ENCODE assay signal across 1 cellular context in the genomic region with DNA sequence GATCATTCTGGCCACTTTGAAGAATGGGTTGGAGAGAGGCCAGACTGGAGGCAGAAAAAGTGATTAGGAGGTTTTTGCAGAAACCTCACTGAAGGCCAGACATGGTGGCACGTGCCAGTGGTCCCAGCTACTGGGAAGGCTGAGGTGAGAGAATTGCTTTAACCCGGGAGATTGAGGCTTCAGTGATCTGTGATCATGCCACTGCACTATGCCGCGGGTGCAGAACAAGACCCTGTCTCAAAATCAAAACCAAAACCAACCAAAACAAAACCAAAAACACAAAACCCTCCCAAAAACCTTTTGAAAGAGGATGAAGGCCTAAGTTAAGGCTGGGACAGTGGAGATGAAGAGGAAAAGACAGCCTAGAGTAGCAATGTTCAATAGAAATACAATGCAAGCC.
TF ChIP-seq lines count a peak whose summit lies in the region.

No MANE protein-coding gene starts in this region.

TF ChIP-seq in endothelial cell of umbilical vein, 7 proteins besides CTCF, POLR2A, EP300 and RAD21 (continued from another document):
- no peak for TF ChIP-seq FOS (IDR thresholded peaks at IDR 0.05; ENCODE audit: borderline replicate concordance, insufficient read depth, low read length)
- TF ChIP-seq MAX (IDR thresholded peaks at IDR 0.05; ENCODE audit: insufficient read depth, insufficient read length): no peak
- no peak for TF ChIP-seq MYC (IDR thresholded peaks at IDR 0.05; ENCODE audit: low read depth, low read length)
- no peak for TF ChIP-seq GATA2 (IDR thresholded peaks at IDR 0.05; ENCODE audit: insufficient read depth, insufficient read length, low read depth, low read length)
- no peak for TF ChIP-seq POLR2AphosphoS5 (IDR thresholded peaks at IDR 0.05; ENCODE audit: insufficient read depth, low read depth, low read length)
TF ChIP-seq in endothelial cell of umbilical vein: peak in this region for 0.
